Comparison of ENCODE assay signal across 3 cellular contexts in the genomic region with DNA sequence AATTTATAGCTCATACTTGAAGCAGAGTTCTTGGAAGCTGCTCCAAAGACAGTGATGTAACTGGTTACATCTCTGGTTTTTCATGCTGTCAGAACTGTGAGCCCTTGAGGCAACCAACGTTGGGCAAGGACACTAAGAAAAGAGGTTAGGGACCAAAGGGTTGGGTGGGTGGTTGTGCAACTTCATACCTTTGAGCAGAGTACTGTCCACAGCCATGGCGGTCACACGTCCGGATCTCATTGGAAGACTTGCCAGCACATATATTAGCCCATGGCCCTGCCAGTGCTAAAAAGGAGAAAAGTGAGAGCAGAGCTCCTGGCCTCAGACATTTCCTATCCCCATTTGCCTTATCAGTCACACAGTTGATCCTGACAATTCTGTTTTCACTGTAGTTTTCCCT.
TF ChIP-seq lines count a peak whose summit lies in the region.

No MANE protein-coding gene starts in this region.

TF ChIP-seq in SK-N-SH treated with all-trans-retinoic acid at 6 μM for 48 hours, 23 proteins besides CTCF, POLR2A, EP300 and RAD21:
- TF ChIP-seq RARB (CRISPR knock-in tag; IDR thresholded peaks at IDR 0.05) = no peak

TF ChIP-seq in SK-N-SH, 30 proteins besides CTCF, POLR2A, EP300 and RAD21:
- TF ChIP-seq ELF1 (IDR thresholded peaks at IDR 0.05) = no peak
- no peak for TF ChIP-seq MEF2A (IDR thresholded peaks at IDR 0.05; ENCODE audit: borderline replicate concordance, low read depth)

TF ChIP-seq in HepG2, 621 proteins besides CTCF, POLR2A, EP300 and RAD21:
- TF ChIP-seq, protein P1, sequence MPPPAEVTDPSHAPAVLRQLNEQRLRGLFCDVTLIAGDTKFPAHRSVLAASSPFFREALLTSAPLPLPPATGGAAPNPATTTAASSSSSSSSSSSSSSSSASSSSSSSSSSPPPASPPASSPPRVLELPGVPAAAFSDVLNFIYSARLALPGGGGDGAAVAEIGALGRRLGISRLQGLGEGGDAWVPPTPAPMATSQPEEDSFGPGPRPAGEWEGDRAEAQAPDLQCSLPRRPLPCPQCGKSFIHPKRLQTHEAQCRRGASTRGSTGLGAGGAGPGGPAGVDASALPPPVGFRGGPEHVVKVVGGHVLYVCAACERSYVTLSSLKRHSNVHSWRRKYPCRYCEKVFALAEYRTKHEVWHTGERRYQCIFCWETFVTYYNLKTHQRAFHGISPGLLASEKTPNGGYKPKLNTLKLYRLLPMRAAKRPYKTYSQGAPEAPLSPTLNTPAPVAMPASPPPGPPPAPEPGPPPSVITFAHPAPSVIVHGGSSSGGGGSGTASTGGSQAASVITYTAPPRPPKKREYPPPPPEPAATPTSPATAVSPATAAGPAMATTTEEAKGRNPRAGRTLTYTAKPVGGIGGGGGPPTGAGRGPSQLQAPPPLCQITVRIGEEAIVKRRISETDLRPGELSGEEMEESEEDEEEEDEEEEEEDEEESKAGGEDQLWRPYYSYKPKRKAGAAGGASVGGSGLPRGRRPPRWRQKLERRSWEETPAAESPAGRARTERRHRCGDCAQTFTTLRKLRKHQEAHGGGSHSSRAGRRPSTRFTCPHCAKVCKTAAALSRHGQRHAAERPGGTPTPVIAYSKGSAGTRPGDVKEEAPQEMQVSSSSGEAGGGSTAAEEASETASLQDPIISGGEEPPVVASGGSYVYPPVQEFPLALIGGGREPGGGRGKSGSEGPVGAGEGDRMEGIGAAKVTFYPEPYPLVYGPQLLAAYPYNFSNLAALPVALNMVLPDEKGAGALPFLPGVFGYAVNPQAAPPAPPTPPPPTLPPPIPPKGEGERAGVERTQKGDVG (CRISPR knock-in tag; IDR thresholded peaks at IDR 0.05; ENCODE audit: borderline replicate concordance) = no peak
- TF ChIP-seq POGZ (CRISPR knock-in tag; IDR thresholded peaks at IDR 0.05) = 0 out of 2 replicates have a peak, but pooled peaks have one; percentile 27
- TF ChIP-seq ZNF7 (CRISPR knock-in tag; IDR thresholded peaks at IDR 0.05) = peak; percentile 60; the same call in 1 of the 2 replicates
- peak; percentile 30; the same call in 1 of the 2 replicates for TF ChIP-seq ZMYM4 (CRISPR knock-in tag; IDR thresholded peaks at IDR 0.05)
- TF ChIP-seq ZNF251 (CRISPR knock-in tag; IDR thresholded peaks at IDR 0.05) = no peak
- TF ChIP-seq, protein P2, sequence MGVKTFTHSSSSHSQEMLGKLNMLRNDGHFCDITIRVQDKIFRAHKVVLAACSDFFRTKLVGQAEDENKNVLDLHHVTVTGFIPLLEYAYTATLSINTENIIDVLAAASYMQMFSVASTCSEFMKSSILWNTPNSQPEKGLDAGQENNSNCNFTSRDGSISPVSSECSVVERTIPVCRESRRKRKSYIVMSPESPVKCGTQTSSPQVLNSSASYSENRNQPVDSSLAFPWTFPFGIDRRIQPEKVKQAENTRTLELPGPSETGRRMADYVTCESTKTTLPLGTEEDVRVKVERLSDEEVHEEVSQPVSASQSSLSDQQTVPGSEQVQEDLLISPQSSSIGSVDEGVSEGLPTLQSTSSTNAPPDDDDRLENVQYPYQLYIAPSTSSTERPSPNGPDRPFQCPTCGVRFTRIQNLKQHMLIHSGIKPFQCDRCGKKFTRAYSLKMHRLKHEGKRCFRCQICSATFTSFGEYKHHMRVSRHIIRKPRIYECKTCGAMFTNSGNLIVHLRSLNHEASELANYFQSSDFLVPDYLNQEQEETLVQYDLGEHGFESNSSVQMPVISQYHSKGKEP (CRISPR knock-in tag; IDR thresholded peaks at IDR 0.05) = no peak
- TF ChIP-seq TEAD3 (CRISPR knock-in tag; optimal IDR thresholded peaks at IDR 0.05; ENCODE audit: borderline replicate concordance) = peak; percentile 23
- TF ChIP-seq CEBPB (IDR thresholded peaks at IDR 0.05; ENCODE audit: borderline replicate concordance, low read depth, low read length) = peak; percentile 90
- no peak for TF ChIP-seq ZSCAN21 (CRISPR knock-in tag; IDR thresholded peaks at IDR 0.05; ENCODE audit: borderline replicate concordance)
- TF ChIP-seq, protein P3, sequence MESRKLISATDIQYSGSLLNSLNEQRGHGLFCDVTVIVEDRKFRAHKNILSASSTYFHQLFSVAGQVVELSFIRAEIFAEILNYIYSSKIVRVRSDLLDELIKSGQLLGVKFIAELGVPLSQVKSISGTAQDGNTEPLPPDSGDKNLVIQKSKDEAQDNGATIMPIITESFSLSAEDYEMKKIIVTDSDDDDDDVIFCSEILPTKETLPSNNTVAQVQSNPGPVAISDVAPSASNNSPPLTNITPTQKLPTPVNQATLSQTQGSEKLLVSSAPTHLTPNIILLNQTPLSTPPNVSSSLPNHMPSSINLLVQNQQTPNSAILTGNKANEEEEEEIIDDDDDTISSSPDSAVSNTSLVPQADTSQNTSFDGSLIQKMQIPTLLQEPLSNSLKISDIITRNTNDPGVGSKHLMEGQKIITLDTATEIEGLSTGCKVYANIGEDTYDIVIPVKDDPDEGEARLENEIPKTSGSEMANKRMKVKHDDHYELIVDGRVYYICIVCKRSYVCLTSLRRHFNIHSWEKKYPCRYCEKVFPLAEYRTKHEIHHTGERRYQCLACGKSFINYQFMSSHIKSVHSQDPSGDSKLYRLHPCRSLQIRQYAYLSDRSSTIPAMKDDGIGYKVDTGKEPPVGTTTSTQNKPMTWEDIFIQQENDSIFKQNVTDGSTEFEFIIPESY (CRISPR knock-in tag; IDR thresholded peaks at IDR 0.05) = peak; percentile 66; the same call in 1 of the 2 replicates
- TF ChIP-seq SALL1 (CRISPR knock-in tag; IDR thresholded peaks at IDR 0.05) = peak; percentile 26; the same call in 1 of the 2 replicates
- TF ChIP-seq ZNF709 (CRISPR knock-in tag; IDR thresholded peaks at IDR 0.05) = no peak
- TF ChIP-seq XBP1 (CRISPR knock-in tag; IDR thresholded peaks at IDR 0.05) = no peak
- TF ChIP-seq NR2C2 (CRISPR knock-in tag; IDR thresholded peaks at IDR 0.05; ENCODE audit: borderline replicate concordance) = no peak
- TF ChIP-seq NRL (CRISPR knock-in tag; IDR thresholded peaks at IDR 0.05; ENCODE audit: borderline replicate concordance) = no peak
- peak; percentile 31 for TF ChIP-seq HNF4A (CRISPR knock-in tag; IDR thresholded peaks at IDR 0.05)
- TF ChIP-seq ZNF644 (CRISPR knock-in tag; IDR thresholded peaks at IDR 0.05; ENCODE audit: low read depth) = peak; percentile 88
- TF ChIP-seq ZNF124 (CRISPR knock-in tag; IDR thresholded peaks at IDR 0.05) = no peak
- no peak for TF ChIP-seq WIZ (CRISPR knock-in tag; IDR thresholded peaks at IDR 0.05)
- TF ChIP-seq ZNF317 (CRISPR knock-in tag; IDR thresholded peaks at IDR 0.05) = no peak
- TF ChIP-seq, protein P4, sequence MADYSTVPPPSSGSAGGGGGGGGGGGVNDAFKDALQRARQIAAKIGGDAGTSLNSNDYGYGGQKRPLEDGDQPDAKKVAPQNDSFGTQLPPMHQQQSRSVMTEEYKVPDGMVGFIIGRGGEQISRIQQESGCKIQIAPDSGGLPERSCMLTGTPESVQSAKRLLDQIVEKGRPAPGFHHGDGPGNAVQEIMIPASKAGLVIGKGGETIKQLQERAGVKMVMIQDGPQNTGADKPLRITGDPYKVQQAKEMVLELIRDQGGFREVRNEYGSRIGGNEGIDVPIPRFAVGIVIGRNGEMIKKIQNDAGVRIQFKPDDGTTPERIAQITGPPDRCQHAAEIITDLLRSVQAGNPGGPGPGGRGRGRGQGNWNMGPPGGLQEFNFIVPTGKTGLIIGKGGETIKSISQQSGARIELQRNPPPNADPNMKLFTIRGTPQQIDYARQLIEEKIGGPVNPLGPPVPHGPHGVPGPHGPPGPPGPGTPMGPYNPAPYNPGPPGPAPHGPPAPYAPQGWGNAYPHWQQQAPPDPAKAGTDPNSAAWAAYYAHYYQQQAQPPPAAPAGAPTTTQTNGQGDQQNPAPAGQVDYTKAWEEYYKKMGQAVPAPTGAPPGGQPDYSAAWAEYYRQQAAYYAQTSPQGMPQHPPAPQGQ (CRISPR knock-in tag; IDR thresholded peaks at IDR 0.05; ENCODE audit: borderline replicate concordance) = no peak
- peak; percentile 46 for TF ChIP-seq CEBPG (CRISPR knock-in tag; IDR thresholded peaks at IDR 0.05)
- TF ChIP-seq REL (CRISPR knock-in tag; conservative IDR thresholded peaks at IDR 0.05) = no peak
- TF ChIP-seq, protein P5, sequence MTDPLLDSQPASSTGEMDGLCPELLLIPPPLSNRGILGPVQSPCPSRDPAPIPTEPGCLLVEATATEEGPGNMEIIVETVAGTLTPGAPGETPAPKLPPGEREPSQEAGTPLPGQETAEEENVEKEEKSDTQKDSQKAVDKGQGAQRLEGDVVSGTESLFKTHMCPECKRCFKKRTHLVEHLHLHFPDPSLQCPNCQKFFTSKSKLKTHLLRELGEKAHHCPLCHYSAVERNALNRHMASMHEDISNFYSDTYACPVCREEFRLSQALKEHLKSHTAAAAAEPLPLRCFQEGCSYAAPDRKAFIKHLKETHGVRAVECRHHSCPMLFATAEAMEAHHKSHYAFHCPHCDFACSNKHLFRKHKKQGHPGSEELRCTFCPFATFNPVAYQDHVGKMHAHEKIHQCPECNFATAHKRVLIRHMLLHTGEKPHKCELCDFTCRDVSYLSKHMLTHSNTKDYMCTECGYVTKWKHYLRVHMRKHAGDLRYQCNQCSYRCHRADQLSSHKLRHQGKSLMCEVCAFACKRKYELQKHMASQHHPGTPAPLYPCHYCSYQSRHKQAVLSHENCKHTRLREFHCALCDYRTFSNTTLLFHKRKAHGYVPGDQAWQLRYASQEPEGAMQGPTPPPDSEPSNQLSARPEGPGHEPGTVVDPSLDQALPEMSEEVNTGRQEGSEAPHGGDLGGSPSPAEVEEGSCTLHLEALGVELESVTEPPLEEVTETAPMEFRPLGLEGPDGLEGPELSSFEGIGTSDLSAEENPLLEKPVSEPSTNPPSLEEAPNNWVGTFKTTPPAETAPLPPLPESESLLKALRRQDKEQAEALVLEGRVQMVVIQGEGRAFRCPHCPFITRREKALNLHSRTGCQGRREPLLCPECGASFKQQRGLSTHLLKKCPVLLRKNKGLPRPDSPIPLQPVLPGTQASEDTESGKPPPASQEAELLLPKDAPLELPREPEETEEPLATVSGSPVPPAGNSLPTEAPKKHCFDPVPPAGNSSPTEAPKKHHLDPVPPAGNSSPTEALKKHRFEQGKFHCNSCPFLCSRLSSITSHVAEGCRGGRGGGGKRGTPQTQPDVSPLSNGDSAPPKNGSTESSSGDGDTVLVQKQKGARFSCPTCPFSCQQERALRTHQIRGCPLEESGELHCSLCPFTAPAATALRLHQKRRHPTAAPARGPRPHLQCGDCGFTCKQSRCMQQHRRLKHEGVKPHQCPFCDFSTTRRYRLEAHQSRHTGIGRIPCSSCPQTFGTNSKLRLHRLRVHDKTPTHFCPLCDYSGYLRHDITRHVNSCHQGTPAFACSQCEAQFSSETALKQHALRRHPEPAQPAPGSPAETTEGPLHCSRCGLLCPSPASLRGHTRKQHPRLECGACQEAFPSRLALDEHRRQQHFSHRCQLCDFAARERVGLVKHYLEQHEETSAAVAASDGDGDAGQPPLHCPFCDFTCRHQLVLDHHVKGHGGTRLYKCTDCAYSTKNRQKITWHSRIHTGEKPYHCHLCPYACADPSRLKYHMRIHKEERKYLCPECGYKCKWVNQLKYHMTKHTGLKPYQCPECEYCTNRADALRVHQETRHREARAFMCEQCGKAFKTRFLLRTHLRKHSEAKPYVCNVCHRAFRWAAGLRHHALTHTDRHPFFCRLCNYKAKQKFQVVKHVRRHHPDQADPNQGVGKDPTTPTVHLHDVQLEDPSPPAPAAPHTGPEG (CRISPR knock-in tag; IDR thresholded peaks at IDR 0.05) = no peak
- TF ChIP-seq ZNF274 (CRISPR knock-in tag; IDR thresholded peaks at IDR 0.05) = no peak
- TF ChIP-seq, protein P6, sequence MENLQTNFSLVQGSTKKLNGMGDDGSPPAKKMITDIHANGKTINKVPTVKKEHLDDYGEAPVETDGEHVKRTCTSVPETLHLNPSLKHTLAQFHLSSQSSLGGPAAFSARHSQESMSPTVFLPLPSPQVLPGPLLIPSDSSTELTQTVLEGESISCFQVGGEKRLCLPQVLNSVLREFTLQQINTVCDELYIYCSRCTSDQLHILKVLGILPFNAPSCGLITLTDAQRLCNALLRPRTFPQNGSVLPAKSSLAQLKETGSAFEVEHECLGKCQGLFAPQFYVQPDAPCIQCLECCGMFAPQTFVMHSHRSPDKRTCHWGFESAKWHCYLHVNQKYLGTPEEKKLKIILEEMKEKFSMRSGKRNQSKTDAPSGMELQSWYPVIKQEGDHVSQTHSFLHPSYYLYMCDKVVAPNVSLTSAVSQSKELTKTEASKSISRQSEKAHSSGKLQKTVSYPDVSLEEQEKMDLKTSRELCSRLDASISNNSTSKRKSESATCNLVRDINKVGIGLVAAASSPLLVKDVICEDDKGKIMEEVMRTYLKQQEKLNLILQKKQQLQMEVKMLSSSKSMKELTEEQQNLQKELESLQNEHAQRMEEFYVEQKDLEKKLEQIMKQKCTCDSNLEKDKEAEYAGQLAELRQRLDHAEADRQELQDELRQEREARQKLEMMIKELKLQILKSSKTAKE (CRISPR knock-in tag; IDR thresholded peaks at IDR 0.05; ENCODE audit: borderline replicate concordance) = no peak
- no peak for TF ChIP-seq ZNF543 (CRISPR knock-in tag; IDR thresholded peaks at IDR 0.05)
- TF ChIP-seq HNF4G (IDR thresholded peaks at IDR 0.05; ENCODE audit: borderline replicate concordance, low read depth, low read length) = peak; percentile 16; the same call in 1 of the 2 replicates
- TF ChIP-seq HNF4G (CRISPR knock-in tag; IDR thresholded peaks at IDR 0.05; ENCODE audit: borderline replicate concordance, low read depth) = no peak
- TF ChIP-seq, protein P7, sequence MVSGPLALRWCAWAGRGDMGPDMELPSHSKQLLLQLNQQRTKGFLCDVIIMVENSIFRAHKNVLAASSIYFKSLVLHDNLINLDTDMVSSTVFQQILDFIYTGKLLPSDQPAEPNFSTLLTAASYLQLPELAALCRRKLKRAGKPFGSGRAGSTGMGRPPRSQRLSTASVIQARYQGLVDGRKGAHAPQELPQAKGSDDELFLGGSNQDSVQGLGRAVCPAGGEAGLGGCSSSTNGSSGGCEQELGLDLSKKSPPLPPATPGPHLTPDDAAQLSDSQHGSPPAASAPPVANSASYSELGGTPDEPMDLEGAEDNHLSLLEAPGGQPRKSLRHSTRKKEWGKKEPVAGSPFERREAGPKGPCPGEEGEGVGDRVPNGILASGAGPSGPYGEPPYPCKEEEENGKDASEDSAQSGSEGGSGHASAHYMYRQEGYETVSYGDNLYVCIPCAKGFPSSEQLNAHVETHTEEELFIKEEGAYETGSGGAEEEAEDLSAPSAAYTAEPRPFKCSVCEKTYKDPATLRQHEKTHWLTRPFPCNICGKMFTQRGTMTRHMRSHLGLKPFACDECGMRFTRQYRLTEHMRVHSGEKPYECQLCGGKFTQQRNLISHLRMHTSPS (CRISPR knock-in tag; IDR thresholded peaks at IDR 0.05; ENCODE audit: low read depth) = no peak
- no peak for TF ChIP-seq LCORL (IDR thresholded peaks at IDR 0.05)
- no peak for TF ChIP-seq LCORL (CRISPR knock-in tag; IDR thresholded peaks at IDR 0.05)
- peak; percentile 29; the same call in 1 of the 2 replicates for TF ChIP-seq EHMT2 (IDR thresholded peaks at IDR 0.05; ENCODE audit: borderline replicate concordance, low read depth, low read length)
